In genomic region chr10:18460061-18460460, GRCh38 we compare ENCODE assay signal across 9 cellular contexts.
"Had no signal": no experiment of that assay in that cellular context is flagged by ENCODE, and none has a peak within 500 bp of the region (broad histone marks: within the 10 kb centered on the region; RNA-seq: fewer than 3 reads in every experiment).

No MANE protein-coding gene starts in this region.

- ATAC-seq: GM23338, HCT116 had no signal

- H3K27ac ChIP-seq: GM23248 had no signal

- H3K4me3 ChIP-seq: GM23248, GM23338, HAP-1 had no signal

- H3K36me3 ChIP-seq: HAP-1 had no signal

- H3K9me3 ChIP-seq: HAP-1 had no signal

- DNase-seq: GM23248, GOT3, H7, H9, HCEC 1CT, HFFc6 had no signal
